ENCODE assay signal across 8 cellular contexts in the genomic region with DNA sequence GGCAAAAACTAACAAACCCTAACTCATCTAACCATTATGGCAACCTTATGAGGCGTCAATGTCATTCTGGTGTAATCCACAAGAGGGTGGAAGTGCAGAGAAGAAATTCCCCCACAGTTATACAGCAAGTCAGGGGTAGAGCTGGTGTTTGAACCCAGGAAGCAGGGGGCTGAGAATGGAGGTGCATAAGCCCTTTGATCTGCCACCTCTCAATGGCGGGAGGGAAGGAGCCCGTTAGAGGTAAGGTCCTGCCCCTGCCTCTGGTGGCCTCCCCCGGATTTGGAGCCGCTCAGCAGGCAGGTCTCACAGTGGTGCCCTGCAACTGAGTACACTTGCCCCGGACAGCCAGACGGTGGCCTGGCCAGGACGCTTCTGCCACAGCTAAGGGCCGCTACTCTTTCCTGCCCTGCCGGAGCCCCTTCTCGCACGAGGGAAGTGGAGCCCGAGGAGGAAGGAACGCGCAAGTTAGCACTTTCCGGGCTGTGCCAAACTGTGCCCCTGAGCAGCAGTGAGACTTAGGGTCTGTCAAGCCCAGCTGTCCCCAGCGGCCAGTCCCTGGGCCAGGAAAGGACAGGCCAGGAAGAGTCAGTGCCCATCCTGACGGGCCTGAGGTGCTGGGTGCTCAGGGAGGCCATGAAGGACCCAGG. TPM values are rescaled to one million over a fixed set of nuclear protein-coding genes. Genes with fewer than 3 reads are reported as not detected.
DNase-seq lines count a peak whose midpoint lies in the region; ATAC-seq and TF ChIP-seq lines count a peak whose summit lies in the region.

No MANE protein-coding gene starts in this region.

- no peaks in the 10 kb centered on the region for H3K27me3 Mint-ChIP-seq in activated T-helper 2 cell treated with anti-CD3 and anti-CD28 coated beads, Interferon-gamma antibody, Interleukin-2, Interleukin-4, amounts not matched to agents 10 μg/mL and 5 μg/mL and 100 μg/mL, durations not matched to agents 14 hours and 24 hours and 36 hours (ENCODE audit: low read depth)

- TF ChIP-seq EP300 in upper lobe of left lung (IDR thresholded peaks at IDR 0.05), result no peak

- peak overlapping the region; percentile 62 to 87 (median 82) for H3K27ac ChIP-seq in upper lobe of left lung

- H3K4me3 Mint-ChIP-seq in activated T-helper 2 cell treated with anti-CD3 and anti-CD28 coated beads, Interferon-gamma antibody, Interleukin-2, Interleukin-4, amounts not matched to agents 10 μg/mL and 5 μg/mL and 100 μg/mL, durations not matched to agents 14 hours and 24 hours and 36 hours (ENCODE audit: low read depth), result no peak overlapping the region

- TF ChIP-seq CTCF in HFF-Myc (IDR thresholded peaks at IDR 0.05; ENCODE audit: low read depth, low read length, missing control alignments), result peak; percentile 17
- peak in 5 of 6 experiments; percentile 13 to 47 (median 31) for TF ChIP-seq CTCF in upper lobe of left lung (IDR thresholded peaks at IDR 0.05)

- intact Hi-C loops in activated T-helper 2 cell treated with anti-CD3 and anti-CD28 coated beads, Interferon-gamma antibody, Interleukin-2, Interleukin-4, amounts not matched to agents 10 μg/mL and 5 μg/mL and 100 μg/mL, durations not matched to agents 14 hours and 24 hours and 36 hours (cut with micrococcal nuclease), result loop anchor here (2.0 kb wide), 1 partner anchor 229 kb away; no protein-coding TSS in a partner anchor

- TF ChIP-seq POLR2A in upper lobe of left lung (IDR thresholded peaks at IDR 0.05), result no peak

- peak overlapping the region; percentile 49 for H3K27ac Mint-ChIP-seq in activated T-helper 2 cell treated with anti-CD3 and anti-CD28 coated beads, Interferon-gamma antibody, Interleukin-2, Interleukin-4, amounts not matched to agents 10 μg/mL and 5 μg/mL and 100 μg/mL, durations not matched to agents 14 hours and 24 hours and 36 hours

- peak in 1 of 2 donors; percentile 30 for ATAC-seq in upper lobe of left lung (ENCODE audit: low FRiP score in 2 of 2)

- H3K36me3 Mint-ChIP-seq in activated T-helper 2 cell treated with anti-CD3 and anti-CD28 coated beads, Interferon-gamma antibody, Interleukin-2, Interleukin-4, amounts not matched to agents 10 μg/mL and 5 μg/mL and 100 μg/mL, durations not matched to agents 14 hours and 24 hours and 36 hours (ENCODE audit: low read depth), result no peaks in the 10 kb centered on the region

- peaks cover 31 to 48% (median 34%) of the 10 kb centered on the region in 4 donors for H3K4me1 ChIP-seq in upper lobe of left lung

- H3K4me1 Mint-ChIP-seq in activated T-helper 2 cell treated with anti-CD3 and anti-CD28 coated beads, Interferon-gamma antibody, Interleukin-2, Interleukin-4, amounts not matched to agents 10 μg/mL and 5 μg/mL and 100 μg/mL, durations not matched to agents 14 hours and 24 hours and 36 hours (ENCODE audit: low read depth), result peaks cover 31% of the 10 kb centered on the region

- WGBS in upper lobe of left lung, 2 donors, result 41 to 67% methylated on average over 1 to 18 of the region's 18 CpGs

- DNase-seq in ACHN (peak; percentile 60), HFF-Myc (ENCODE audit: extremely low read depth, low read depth) (no peak), left kidney (ENCODE audit: low read depth, low spot score) (peak; percentile 57), upper lobe of left lung (peak in 1 of 2 donors; percentile 64), COLO668 (lab: John Stamatoyannopoulos, UW; ENCODE audit: unreplicated experiment) (no peak), superior temporal gyrus (ENCODE audit: extremely low spot score) (no peak), amygdala (lab: John Stamatoyannopoulos, UW) (no peak)
- DNase-seq in activated T-helper 2 cell treated with anti-CD3 and anti-CD28 coated beads, Interferon-gamma antibody, Interleukin-2, Interleukin-4, amounts not matched to agents 10 μg/mL and 5 μg/mL and 100 μg/mL, durations not matched to agents 14 hours and 24 hours and 36 hours (ENCODE audit: low spot score), result no peak

- no peaks in the 10 kb centered on the region for H3K9me3 Mint-ChIP-seq in activated T-helper 2 cell treated with anti-CD3 and anti-CD28 coated beads, Interferon-gamma antibody, Interleukin-2, Interleukin-4, amounts not matched to agents 10 μg/mL and 5 μg/mL and 100 μg/mL, durations not matched to agents 14 hours and 24 hours and 36 hours

- in situ Hi-C loops in ACHN (cut with HindIII; ENCODE audit: low pct_ligation_motif_present, low pct_unique_long_range_greater_than_20kb, low sequenced_read_pairs), result loop anchor here (25.0 kb wide), 1 partner anchor 386 kb away; no protein-coding TSS in a partner anchor

- H3K9me3 ChIP-seq in upper lobe of left lung, result no peaks in the 10 kb centered on the region

- no peaks in the 10 kb centered on the region for H3K27me3 ChIP-seq in upper lobe of left lung

- H3K4me3 ChIP-seq in HFF-Myc (replicated peaks; ENCODE audit: low read depth, low read length), result no peak overlapping the region
- H3K4me3 ChIP-seq in upper lobe of left lung, result no peak overlapping the region

- H3K36me3 ChIP-seq in upper lobe of left lung, result no peaks in the 10 kb centered on the region

RNA-seq across cellular contexts. Expression of gene FXYD2, which starts 1.1 kb away (rescaled TPM):
- total RNA-seq in activated T-helper 2 cell treated with anti-CD3 and anti-CD28 coated beads, Interferon-gamma antibody, Interleukin-2, Interleukin-4, amounts not matched to agents 10 μg/mL and 5 μg/mL and 100 μg/mL, durations not matched to agents 14 hours and 24 hours and 36 hours, result 0.48 and 0.51 TPM in 2 replicates
- total RNA-seq in upper lobe of left lung, result 1 to 10 TPM in 4 of 6 donors, under 1 TPM in 2; 0.15 to 4.5 (median 2.4) TPM

RNA-seq across cellular contexts. Expression of gene DSCAML1, which starts 26.4 kb away (rescaled TPM):
- total RNA-seq in activated T-helper 2 cell treated with anti-CD3 and anti-CD28 coated beads, Interferon-gamma antibody, Interleukin-2, Interleukin-4, amounts not matched to agents 10 μg/mL and 5 μg/mL and 100 μg/mL, durations not matched to agents 14 hours and 24 hours and 36 hours, result not detected in 2 replicates
- 1 to 10 TPM in 3 of 6 donors, under 1 TPM in 3; 0.30 to 3.1 (median 1.3) TPM for total RNA-seq in upper lobe of left lung

RNA-seq across cellular contexts. Expression of gene FXYD6, which starts 53.0 kb away (rescaled TPM):
- total RNA-seq in activated T-helper 2 cell treated with anti-CD3 and anti-CD28 coated beads, Interferon-gamma antibody, Interleukin-2, Interleukin-4, amounts not matched to agents 10 μg/mL and 5 μg/mL and 100 μg/mL, durations not matched to agents 14 hours and 24 hours and 36 hours, result 0.11 and 0.18 TPM in 2 replicates
- 10 to 100 TPM; 16.2 to 61.4 (median 33.8) TPM for total RNA-seq in upper lobe of left lung

Comparison
In these comparisons a context has a peak if more than half of its experiments do, and no peak if none do; other contexts are left out.
1. DNase-seq: peak in ACHN (single experiment) and left kidney (single experiment); none in HFF-Myc (single experiment), activated T-helper 2 cell treated with anti-CD3 and anti-CD28 coated beads, Interferon-gamma antibody, Interleukin-2, Interleukin-4, amounts not matched to agents 10 μg/mL and 5 μg/mL and 100 μg/mL, durations not matched to agents 14 hours and 24 hours and 36 hours (single experiment), COLO668 (single experiment), superior temporal gyrus (single experiment) and amygdala (0 of 56).
2. RNA of gene FXYD6, which starts 53.0 kb away (total RNA-seq): 16.2 to 61.4 TPM in upper lobe of left lung; 0.11 to 0.18 TPM in activated T-helper 2 cell treated with anti-CD3 and anti-CD28 coated beads, Interferon-gamma antibody, Interleukin-2, Interleukin-4, amounts not matched to agents 10 μg/mL and 5 μg/mL and 100 μg/mL, durations not matched to agents 14 hours and 24 hours and 36 hours; every median in the first group is over 10 times any median in the second.